ENCODE assay signal across 8 cellular contexts in the genomic region with DNA sequence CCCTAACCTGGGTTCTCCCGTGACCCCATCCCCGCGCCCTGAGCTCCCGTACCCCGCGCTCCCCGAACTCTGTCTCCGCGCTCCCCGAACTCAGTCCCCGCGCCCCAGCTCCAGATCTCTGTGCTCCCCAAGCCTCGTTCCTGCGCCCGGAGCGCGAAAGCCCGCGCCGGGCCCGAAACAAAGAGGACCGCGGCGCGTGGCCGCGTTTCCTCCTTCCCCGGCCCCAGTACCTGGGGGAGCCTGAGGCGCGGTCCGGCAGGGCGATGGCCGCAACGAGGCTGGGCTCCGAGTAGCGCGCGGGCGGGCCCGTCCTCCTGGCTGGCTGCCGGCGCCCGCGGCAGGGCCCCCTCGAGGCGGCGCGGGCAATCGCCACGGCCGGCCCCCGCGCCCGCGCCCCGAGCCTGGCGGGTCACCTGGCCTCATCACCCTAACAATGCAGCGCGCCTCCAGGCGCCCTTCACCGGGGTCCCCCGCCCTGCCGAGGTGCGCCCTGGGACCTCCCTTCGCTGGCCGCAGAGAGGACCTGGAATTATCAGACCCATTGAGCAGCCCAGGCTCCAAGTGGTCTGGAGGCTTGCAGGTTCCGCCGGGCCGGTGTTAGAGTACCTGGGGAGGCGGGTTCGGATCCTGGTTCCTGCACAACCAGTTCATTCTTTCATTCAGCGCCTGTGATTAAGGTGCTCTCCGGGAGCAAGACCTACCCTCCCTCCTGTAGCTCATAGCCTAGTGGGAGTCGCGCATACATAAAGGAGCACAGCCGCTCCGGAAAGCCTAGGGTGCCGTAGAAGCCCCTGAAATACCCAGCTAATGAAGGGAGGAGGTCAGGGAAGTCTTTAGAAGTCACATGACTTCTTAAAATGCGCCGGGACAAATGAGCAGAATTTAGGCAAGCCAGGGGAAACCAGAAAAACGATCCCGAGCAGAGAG. TPM values are rescaled to one million over a fixed set of nuclear protein-coding genes. Genes with fewer than 3 reads are reported as not detected.
A peak's percentile ranks its signal among the peaks of the same experiment; 100 is the strongest.
DNase-seq lines count a peak whose midpoint lies in the region; ATAC-seq, FAIRE-seq and TF ChIP-seq lines count a peak whose summit lies in the region.

TSS of gene TNS3 (minus strand) at position 291 of the 927 bp plus-strand sequence. CDS start 142,475 bp downstream, outside the sequence.

- H3K9me3 ChIP-seq in MM.1S (replicated peaks; ENCODE audit: insufficient read depth, low read length) (no peaks in the 10 kb centered on the region), colonic mucosa (no peaks in the 10 kb centered on the region), HepG2 (ENCODE audit: low read length) (no peaks in the 10 kb centered on the region), suprapubic skin (no peaks in the 10 kb centered on the region)

- H3K9me3 Mint-ChIP-seq in CD14-positive monocyte: peaks cover 0 to 5% (median 0%) of the 10 kb centered on the region in 7 donors

- H2AFZ ChIP-seq in MM.1S (ENCODE audit: low read length) (peak within 1 kb of the TSS; percentile 91), HepG2 (ENCODE audit: low read length) (no peak within 1 kb of the TSS)

- peaks cover 87% of the 10 kb centered on the region for H3K4me1 Mint-ChIP-seq in CD14-positive monocyte

- no peaks in the 10 kb centered on the region; the same call in 1 of the 2 replicates for H3K27me3 ChIP-seq in MM.1S (replicated peaks; ENCODE audit: insufficient read depth, low read length)
- no peaks in the 10 kb centered on the region for H3K27me3 ChIP-seq in colonic mucosa
- no peaks in the 10 kb centered on the region; a peak in 1 of 5 replicates for H3K27me3 ChIP-seq in HepG2 (ENCODE audit: control insufficient read depth in 1 of 2, insufficient read depth in 2 of 2, low read length in 2 of 2)
- peaks cover 13% of the 10 kb centered on the region for H3K27me3 ChIP-seq in suprapubic skin

- CTCF ChIA-PET in HepG2 (lab: Yijun Ruan, JAX; ENCODE audit: low intra/inter-chr PET ratio, low total read pairs): no interaction called here

- H3K4me2 ChIP-seq in MM.1S (ENCODE audit: low read depth, low read length): peak within 1 kb of the TSS; percentile 92
- peak within 1 kb of the TSS; percentile 87 for H3K4me2 ChIP-seq in HepG2 (ENCODE audit: low read depth, low read length)

- peak within 1 kb of the TSS; percentile 88 for H3K9ac ChIP-seq in MM.1S (ENCODE audit: low read length)
- H3K9ac ChIP-seq in colonic mucosa (ENCODE audit: low read depth in 2 of 2, low read length in 2 of 2): peak within 1 kb of the TSS; percentile 89 to 95
- peak within 1 kb of the TSS; percentile 92 for H3K9ac ChIP-seq in HepG2 (ENCODE audit: insufficient read depth, low read depth, low read length)

- TF ChIP-seq CTCF in CD14-positive monocyte (IDR thresholded peaks at IDR 0.05) (peak; percentile 48), MM.1S (IDR thresholded peaks at IDR 0.05; ENCODE audit: low read length) (no peak; the same call in 1 of the 2 replicates), colonic mucosa (IDR thresholded peaks at IDR 0.05) (no peak), HepG2 (CRISPR knock-in tag; IDR thresholded peaks at IDR 0.05) (peak; percentile 26; the same call in 1 of the 2 replicates), suprapubic skin (IDR thresholded peaks at IDR 0.05) (no peak)

- intact Hi-C loops in CD14-positive monocyte (cut with micrococcal nuclease): no loop called here
- intact Hi-C loops in colonic mucosa (cut with DNase I): loop anchor here (10.0 kb wide), 1 partner anchor 137 kb away; no protein-coding TSS in a partner anchor
- intact Hi-C loops in HepG2 (cut with micrococcal nuclease; ENCODE audit: unreplicated experiment): loop anchor here (1.0 to 5.0 kb wide), 4 partner anchors 40 to 235 kb away; no protein-coding TSS in a partner anchor

- POLR2A ChIA-PET in HepG2 (lab: Yijun Ruan, JAX): interaction anchor here (0.9 to 3.3 kb wide), 17 partner anchors 10 to 204 kb away, joined by 3 to 25 read pairs (median 5); no protein-coding TSS in a partner anchor

- no TSS peak for BruUV-seq in HepG2 (replicated peaks; lab: Mats Ljungman, UMichigan)

- TF ChIP-seq EP300 in HepG2 (IDR thresholded peaks at IDR 0.05; ENCODE audit: low read depth in 2 of 2, low read length in 2 of 2): no peak
- no peak for TF ChIP-seq EP300 in HepG2 (CRISPR knock-in tag; IDR thresholded peaks at IDR 0.05; ENCODE audit: borderline replicate concordance)
- TF ChIP-seq EP300 in suprapubic skin (IDR thresholded peaks at IDR 0.05): no peak

- no peak within 1 kb of the TSS for H3K27ac ChIP-seq in MM.1S (ENCODE audit: low read length)
- peak within 1 kb of the TSS; percentile 66 for H3K27ac ChIP-seq in colonic mucosa
- peak within 1 kb of the TSS; percentile 82 for H3K27ac ChIP-seq in HepG2 (ENCODE audit: extremely low read length, insufficient read depth, low read length)
- peak within 1 kb of the TSS; percentile 57 for H3K27ac ChIP-seq in suprapubic skin

- no peaks in the 10 kb centered on the region for H3F3A ChIP-seq in MM.1S (ENCODE audit: insufficient read depth, low read length)

- ATAC-seq in HepG2 (peak; percentile 83), HG02642 (IDR thresholded peaks at IDR 0.05; ENCODE audit: poor library complexity, unreplicated experiment) (no peak)

- TF ChIP-seq POLR2A in HepG2 (IDR thresholded peaks at IDR 0.05; ENCODE audit: insufficient read depth in 1 of 2, low read depth in 2 of 2, low read length in 2 of 2) (peak; percentile 25 to 39; a peak in 2 of 4 replicates), suprapubic skin (IDR thresholded peaks at IDR 0.05) (no peak)

- H4K20me1 ChIP-seq in MM.1S (ENCODE audit: insufficient read depth, low read length) (no peaks in the 10 kb centered on the region; the same call in 1 of the 2 replicates), HepG2 (ENCODE audit: insufficient read depth, low read length) (peaks cover 4% of the 10 kb centered on the region; the same call in 1 of the 2 replicates)

- H3K4me1 ChIP-seq in MM.1S (ENCODE audit: low read length): 0 out of 2 replicates have a peak, but pooled peaks cover 7% of the 10 kb centered on the region
- H3K4me1 ChIP-seq in colonic mucosa: peaks cover 3% of the 10 kb centered on the region
- peaks cover 56% of the 10 kb centered on the region for H3K4me1 ChIP-seq in HepG2 (ENCODE audit: insufficient read depth, low read length)
- peaks cover 68% of the 10 kb centered on the region for H3K4me1 ChIP-seq in suprapubic skin

- H3K79me2 ChIP-seq in MM.1S (ENCODE audit: low read length) (peaks cover 45% of the 10 kb centered on the region), HepG2 (ENCODE audit: insufficient read depth, low read length) (peaks cover 40% of the 10 kb centered on the region)

- no peaks in the 10 kb centered on the region for H3K9me2 ChIP-seq in MM.1S (replicated peaks; ENCODE audit: insufficient read depth, low read length)

- H3K4me3 ChIP-seq in MM.1S (ENCODE audit: low read length): peak within 1 kb of the TSS; percentile 91
- peak within 1 kb of the TSS; percentile 67 for H3K4me3 ChIP-seq in colonic mucosa
- peak within 1 kb of the TSS; percentile 86 to 91 (median 89) for H3K4me3 ChIP-seq in HepG2 (replicated peaks in 1 of 3; ENCODE audit: insufficient read depth in 1 of 3, low read depth in 2 of 3, low read length in 3 of 3)
- peak within 1 kb of the TSS; percentile 54 for H3K4me3 ChIP-seq in suprapubic skin

- FAIRE-seq in HepG2 (lab: Jason Lieb, UNC): no peak

- 24% methylated on average over 31 of the region's 82 CpGs for WGBS in HepG2 (ENCODE audit: low lambda C conversion rate)
- 9% methylated on average over 58 of the region's 82 CpGs for WGBS in suprapubic skin

- H3K4me3 Mint-ChIP-seq in CD14-positive monocyte: peak within 1 kb of the TSS; percentile 92 to 96

- peak within 1 kb of the TSS; percentile 52 to 98 (median 91) for H3K27ac Mint-ChIP-seq in CD14-positive monocyte

- in situ Hi-C loops in HepG2 (cut with HindIII; ENCODE audit: extremely low pct_ligation_motif_present, low pct_unique_long_range_greater_than_20kb): no loop called here

- TF ChIP-seq RAD21 in HepG2 (CRISPR knock-in tag; IDR thresholded peaks at IDR 0.05): peak; percentile 89

- no peaks in the 10 kb centered on the region for H3K36me3 ChIP-seq in MM.1S (replicated peaks; ENCODE audit: insufficient read depth, low read length)
- H3K36me3 ChIP-seq in colonic mucosa: no peaks in the 10 kb centered on the region
- peaks cover 1 to 11% of the 10 kb centered on the region in 2 experiments; a peak in 4 of 5 replicates for H3K36me3 ChIP-seq in HepG2 (replicated peaks in 1 of 2; ENCODE audit: control insufficient read depth in 1 of 2, insufficient read depth in 2 of 2, low read length in 2 of 2)
- no peaks in the 10 kb centered on the region for H3K36me3 ChIP-seq in suprapubic skin

- DNase-seq in CD14-positive monocyte (ENCODE audit: low spot score) (no peak), MM.1S (peak; percentile 67), colonic mucosa (no peak), HepG2 (ENCODE audit: low spot score) (no peak), suprapubic skin (ENCODE audit: low spot score in 2 of 2) (no peak), NCI-H345 (lab: John Stamatoyannopoulos, UW) (no peak)
- no peak for DNase-seq in activated effector memory CD4-positive, alpha-beta T cell treated with Interleukin-2 at 50 U/mL for 16 hours

- H3K27me3 Mint-ChIP-seq in CD14-positive monocyte (ENCODE audit: low read depth in 3 of 3): peaks cover 4 to 6% (median 6%) of the 10 kb centered on the region in 3 donors

- peaks cover 5 to 9% of the 10 kb centered on the region in 2 donors for H3K36me3 Mint-ChIP-seq in CD14-positive monocyte

RNA-seq across cellular contexts. Expression of gene TNS3, which starts in this region (rescaled TPM):
- polyA plus RNA-seq in CD14-positive monocyte (1 to 10 TPM; 5.2 to 7.9 TPM), HepG2 (2011; rRNA removed) (52.9 and 55.1 TPM in 2 replicates)
- total RNA-seq in colonic mucosa (10 to 100 TPM; 41.1 to 58.2 TPM), HepG2 (2016; rRNA removed; fragmentation: Illumina TruSeq; extraction: Trizol) (51.3 and 55.7 TPM in 2 replicates), suprapubic skin (10 to 100 TPM; 14.3 to 53.0 (median 31.9) TPM)
- 14.9 and 19.1 TPM in 2 replicates for total RNA-seq in HepG2 (2016; cell fraction: cytosol; rRNA removed; fragmentation: Illumina TruSeq; extraction: Trizol; ENCODE audit: low read depth)
- total RNA-seq in HepG2 (2016; cell fraction: insoluble cytoplasmic fraction; rRNA removed; fragmentation: Illumina TruSeq; extraction: Trizol): 45.5 and 52.6 TPM in 2 replicates
- total RNA-seq in HepG2 (2016; cell fraction: membrane; rRNA removed; fragmentation: Illumina TruSeq; extraction: Trizol): 16.6 and 16.8 TPM in 2 replicates
- total RNA-seq in HepG2 (2016; cell fraction: nucleus; rRNA removed; fragmentation: Illumina TruSeq; extraction: Trizol): 72.4 and 83.0 TPM in 2 replicates
- polyA plus RNA-seq in HepG2 (2011; cell fraction: cytosol; rRNA removed): 28.4 and 33.2 TPM in 2 replicates
- polyA plus RNA-seq in HepG2 (2011; cell fraction: nucleus; rRNA removed): 76.4 and 98.4 TPM in 2 replicates
- 48.6 and 60.6 TPM in 2 replicates for polyA plus RNA-seq in HepG2 (2012)
- polyA plus RNA-seq in HepG2 (2016; cell fraction: cytosol; fragmentation: Illumina TruSeq; extraction: Trizol; ENCODE audit: low read depth): 1.6 and 1.9 TPM in 2 replicates
- polyA plus RNA-seq in HepG2 (2016; cell fraction: insoluble cytoplasmic fraction; fragmentation: Illumina TruSeq; extraction: Trizol; ENCODE audit: low read depth): 32.3 and 39.6 TPM in 2 replicates
- polyA plus RNA-seq in HepG2 (2016; cell fraction: membrane; fragmentation: Illumina TruSeq; extraction: Trizol; ENCODE audit: low read depth): 3.7 and 4.3 TPM in 2 replicates
- 56.5 and 64.9 TPM in 2 replicates for polyA plus RNA-seq in HepG2 (2016; cell fraction: nucleus; fragmentation: Illumina TruSeq; extraction: Trizol; ENCODE audit: insufficient read depth, low read depth)
- polyA minus RNA-seq in HepG2 (2011; rRNA and poly(A)+ RNA removed; ENCODE audit: low replicate concordance): 29.7 and 302 TPM in 2 replicates
- polyA minus RNA-seq in HepG2 (2011; cell fraction: cytosol; rRNA and poly(A)+ RNA removed): 53.8 and 56.5 TPM in 2 replicates
- 139 and 170 TPM in 2 replicates for polyA minus RNA-seq in HepG2 (2011; cell fraction: nucleus; rRNA and poly(A)+ RNA removed)

Comparison
In these comparisons a context has a peak if more than half of its experiments do, and no peak if none do; other contexts are left out.
1. CTCF ChIP-seq: peak in CD14-positive monocyte (single experiment) and HepG2 (single experiment); none in MM.1S (single experiment), colonic mucosa (single experiment) and suprapubic skin (0 of 2).
2. POLR2A ChIP-seq: peak in HepG2 (2 of 2); none in suprapubic skin (0 of 2).
3. intact Hi-C loops: an anchor here in colonic mucosa (10.0 kb wide) and HepG2 (1.0 to 5.0 kb wide); none called in CD14-positive monocyte.
4. Peak in every context shown above with its lines, with median percentiles within 50 percentile points of each other: H3K4me3 ChIP-seq and H3K9ac ChIP-seq.